In genomic region chr5:81896764-81897163, GRCh38 we compare ENCODE assay signal across 17 cellular contexts.
"Had no signal": no experiment of that assay in that cellular context is flagged by ENCODE, and none has a peak within 500 bp of the region (broad histone marks: within the 10 kb centered on the region; RNA-seq: fewer than 3 reads in every experiment).

No MANE protein-coding gene starts in this region.

- H3K9me3 ChIP-seq: ascending aorta, breast epithelium, thyroid gland had no signal

- H3K36me3 ChIP-seq: ascending aorta, breast epithelium, thyroid gland had no signal

- DNase-seq: activated naive CD4-positive, alpha-beta T cell; activated naive CD8-positive, alpha-beta T cell treated with anti-CD3 and anti-CD28 coated beads, Interleukin-2, amount 10 ng/mL, durations not matched to agents 7 days and 5 days; activated T-cell treated with anti-CD3 and anti-CD28 coated beads for 4 hours; dermis blood vessel endothelial cell; effector memory CD8-positive, alpha-beta T cell; stimulated activated CD4-positive, alpha-beta T cell treated with anti-CD3 and anti-CD28 coated beads, Interleukin-2, amount 100 ng/mL, for 48 hours; T-helper 9 cell; thyroid gland had no signal

- H3K9ac ChIP-seq: parathyroid adenoma had no signal

- H3K79me2 ChIP-seq: parathyroid adenoma had no signal

- H3K4me3 ChIP-seq: ascending aorta, breast epithelium, lung, thyroid gland had no signal

- H3K27ac ChIP-seq: ascending aorta, breast epithelium, epithelial cell of prostate, parathyroid adenoma, thyroid gland had no signal

- ATAC-seq: activated CD4-positive, CD25-positive, alpha-beta regulatory T cell treated with anti-CD3 and anti-CD28 coated beads, Interleukin-2, amount 50 U/mL, for 24 hours; effector memory CD8-positive, alpha-beta T cell; stimulated activated memory B cell treated with anti-CD40 and anti-IgM and Interleukin-4, amounts not matched to agents 10 μg/mL and 1 μg/mL and 100 μg/mL, for 72 hours had no signal

- H3K4me1 Mint-ChIP-seq: activated naive CD8-positive, alpha-beta T cell treated with anti-CD3 and anti-CD28 coated beads, Interleukin-2, amount 10 ng/mL, durations not matched to agents 7 days and 5 days; stimulated activated memory B cell treated with anti-CD40 and anti-IgM and Interleukin-4, amounts not matched to agents 10 μg/mL and 1 μg/mL and 100 μg/mL, for 72 hours had no signal

- H2AFZ ChIP-seq: parathyroid adenoma had no signal

- H3K4me3 Mint-ChIP-seq: activated naive CD8-positive, alpha-beta T cell treated with anti-CD3 and anti-CD28 coated beads, Interleukin-2, amount 10 ng/mL, durations not matched to agents 7 days and 5 days; effector memory CD8-positive, alpha-beta T cell; stimulated activated memory B cell treated with anti-CD40 and anti-IgM and Interleukin-4, amounts not matched to agents 10 μg/mL and 1 μg/mL and 100 μg/mL, for 72 hours had no signal

- H3K27ac Mint-ChIP-seq: activated naive CD8-positive, alpha-beta T cell treated with anti-CD3 and anti-CD28 coated beads, Interleukin-2, amount 10 ng/mL, durations not matched to agents 7 days and 5 days; effector memory CD8-positive, alpha-beta T cell; stimulated activated memory B cell treated with anti-CD40 and anti-IgM and Interleukin-4, amounts not matched to agents 10 μg/mL and 1 μg/mL and 100 μg/mL, for 72 hours had no signal

- H3K4me1 ChIP-seq: ascending aorta, breast epithelium, parathyroid adenoma, thyroid gland had no signal

- FAIRE-seq: islet of Langerhans, urothelium cell line had no signal

- H3K27me3 Mint-ChIP-seq: activated naive CD8-positive, alpha-beta T cell treated with anti-CD3 and anti-CD28 coated beads, Interleukin-2, amount 10 ng/mL, durations not matched to agents 7 days and 5 days; stimulated activated memory B cell treated with anti-CD40 and anti-IgM and Interleukin-4, amounts not matched to agents 10 μg/mL and 1 μg/mL and 100 μg/mL, for 72 hours had no signal

- H3K27me3 ChIP-seq: ascending aorta, breast epithelium, thyroid gland had no signal
